8 cellular contexts compared by ENCODE assay signal in genomic region chr11:57336111-57336666, GRCh38. TPM values are rescaled to one million over a fixed set of nuclear protein-coding genes. Genes with fewer than 3 reads are reported as not detected.
DNase-seq lines count a peak whose midpoint lies in the region; ATAC-seq, FAIRE-seq and TF ChIP-seq lines count a peak whose summit lies in the region.

No MANE protein-coding gene starts in this region.

- FAIRE-seq in A549 (lab: Jason Lieb, UNC) = peak; percentile 74

- no peak for TF ChIP-seq RAD21 in A549 (conservative IDR thresholded peaks at IDR 0.05 in 1 of 2, IDR thresholded peaks at IDR 0.05 in 1 of 2)

- H3K27me3 ChIP-seq in kidney epithelial cell (ENCODE audit: control insufficient read depth, insufficient read depth, low read length) = peaks cover 6% of the 10 kb centered on the region
- H3K27me3 ChIP-seq in testis = no peaks in the 10 kb centered on the region

- TF ChIP-seq CTCF in A549 (IDR thresholded peaks at IDR 0.05) (no peak), kidney epithelial cell (IDR thresholded peaks at IDR 0.05; ENCODE audit: insufficient read depth, low read length, poor library complexity, severe bottlenecking) (no peak), testis (IDR thresholded peaks at IDR 0.05) (no peak)

- H3K9me3 Mint-ChIP-seq in activated naive CD4-positive, alpha-beta T cell treated with anti-CD3 and anti-CD28 coated beads, Interleukin-2, amount 50 U/mL, for 24 hours = no peaks in the 10 kb centered on the region

- intact Hi-C loops in testis (cut with DNase I; ENCODE audit: low total_unique reads) = no loop called here

- DNase-seq in A549 (ENCODE audit: low read depth in 1 of 2, low spot score in 1 of 2) = no peak
- DNase-seq in kidney epithelial cell (ENCODE audit: low read depth) = no peak
- DNase-seq in testis = no peak
- no peak for DNase-seq in mucosa of gallbladder (ENCODE audit: low spot score)
- DNase-seq in NCI-H1105 (lab: John Stamatoyannopoulos, UW) = no peak
- no peak for DNase-seq in RPMI8226

- peaks cover 34% of the 10 kb centered on the region for H3K4me1 Mint-ChIP-seq in activated naive CD4-positive, alpha-beta T cell treated with anti-CD3 and anti-CD28 coated beads, Interleukin-2, amount 50 U/mL, for 24 hours

- H3K27ac ChIP-seq in A549 = peak overlapping the region; percentile 95 to 99
- peak overlapping the region; percentile 87 to 91 for H3K27ac ChIP-seq in testis

- H3K4me1 ChIP-seq in A549 (peaks cover 18% of the 10 kb centered on the region), testis (peaks cover 9% of the 10 kb centered on the region)

- no peak for TF ChIP-seq EP300 in A549 (IDR thresholded peaks at IDR 0.05)

- CTCF ChIA-PET in A549 (lab: Yijun Ruan, JAX) = interaction anchor here (0.9 to 2.5 kb wide), 3 partner anchors 9 to 13 kb away, joined by 5 to 10 read pairs (median 8); no protein-coding TSS in a partner anchor

- peak overlapping the region; percentile 93 for H3K4me3 Mint-ChIP-seq in activated naive CD4-positive, alpha-beta T cell treated with anti-CD3 and anti-CD28 coated beads, Interleukin-2, amount 50 U/mL, for 24 hours

- ATAC-seq in A549 = peak in 1 of 2 experiments; percentile 7; a peak in 1 of 6 replicates
- ATAC-seq in HG02763 (IDR thresholded peaks at IDR 0.05; ENCODE audit: unreplicated experiment) = peak; percentile 2

- peaks cover 16% of the 10 kb centered on the region for H3K36me3 Mint-ChIP-seq in activated naive CD4-positive, alpha-beta T cell treated with anti-CD3 and anti-CD28 coated beads, Interleukin-2, amount 50 U/mL, for 24 hours

- no peak for TF ChIP-seq POLR2A in A549 (IDR thresholded peaks at IDR 0.05; ENCODE audit: low read length)
- no peak for TF ChIP-seq POLR2A in testis (IDR thresholded peaks at IDR 0.05)

- H3K36me3 ChIP-seq in kidney epithelial cell (ENCODE audit: control insufficient read depth, insufficient read depth, low read length) = no peaks in the 10 kb centered on the region
- H3K36me3 ChIP-seq in testis (ENCODE audit: low read depth, missing control alignments) = no peaks in the 10 kb centered on the region

- no peaks in the 10 kb centered on the region for H3K27me3 Mint-ChIP-seq in activated naive CD4-positive, alpha-beta T cell treated with anti-CD3 and anti-CD28 coated beads, Interleukin-2, amount 50 U/mL, for 24 hours

- WGBS in A549 (ENCODE audit: missing lambda C conversion rate) = 38% methylated on average over 12 of the region's 12 CpGs
- 9 to 15% methylated on average over 12 of the region's 12 CpGs for WGBS in testis, 2 donors

- POLR2A ChIA-PET in A549 (lab: Yijun Ruan, JAX) = interaction anchor here (1.0 to 2.5 kb wide), 7 partner anchors 9 to 405 kb away, joined by 3 to 35 read pairs (median 5); partner anchors contain the start of genes SELENOH and TNKS1BP1

- peak overlapping the region; percentile 100 for H3K27ac Mint-ChIP-seq in activated naive CD4-positive, alpha-beta T cell treated with anti-CD3 and anti-CD28 coated beads, Interleukin-2, amount 50 U/mL, for 24 hours

- H3K4me2 ChIP-seq in A549 = peak overlapping the region; percentile 99

- H3K9me3 ChIP-seq in A549 = no peaks in the 10 kb centered on the region
- H3K9me3 ChIP-seq in testis = no peaks in the 10 kb centered on the region

- H3K4me3 ChIP-seq in A549 (peak overlapping the region; percentile 81), kidney epithelial cell (ENCODE audit: low read depth, low read length) (peak overlapping the region; percentile 86), testis (peak overlapping the region; percentile 81 to 97)

TF ChIP-seq in A549, 52 proteins besides CTCF, POLR2A, EP300 and RAD21:
- TF ChIP-seq KDM1A (IDR thresholded peaks at IDR 0.05; ENCODE audit: low read depth) (no peak), ZC3H11A (IDR thresholded peaks at IDR 0.05) (no peak), MAFK (IDR thresholded peaks at IDR 0.05; ENCODE audit: partially characterized antibody) (no peak), ZNF302 (CRISPR knock-in tag; IDR thresholded peaks at IDR 0.05) (no peak)

RNA-seq across cellular contexts. Expression of gene SSRP1, which starts 0.5 kb away (rescaled TPM):
- 282 and 288 TPM in 2 replicates for polyA plus RNA-seq in A549 (2011; rRNA removed)
- polyA plus RNA-seq in A549 (2012; cell fraction: cytosol; rRNA removed) = 209 and 269 TPM in 2 replicates
- polyA plus RNA-seq in A549 (2012; cell fraction: nucleus; rRNA removed) = 245 and 266 TPM in 2 replicates
- polyA plus RNA-seq in A549 (2017; fragmentation: RNase III; extraction: RNeasy Plus Mini Kit Qiagen cat#74134 plus additional on column Dnase treatment) = 323 to 357 TPM (median 335 TPM) in 3 replicates
- polyA minus RNA-seq in A549 (2011; rRNA and poly(A)+ RNA removed) = 314 and 342 TPM in 2 replicates
- 129 and 156 TPM in 2 replicates for total RNA-seq in kidney epithelial cell
- total RNA-seq in testis = 100 to 1,000 TPM in 1 of 2 donors, 10 to 100 TPM in 1; 89.1 to 111 TPM
- 104 TPM for polyA plus RNA-seq in testis (ENCODE audit: insufficient read depth, low read depth, low replicate concordance)
- total RNA-seq in mucosa of gallbladder = 61.8 TPM

RNA-seq across cellular contexts. Expression of gene P2RX3, which starts 2.0 kb away (rescaled TPM):
- polyA plus RNA-seq in A549 (2011; rRNA removed) (0.36 and 0.37 TPM in 2 replicates), A549 (2017; fragmentation: RNase III; extraction: RNeasy Plus Mini Kit Qiagen cat#74134 plus additional on column Dnase treatment) (0.05 to 0.17 TPM in 2 of 3 replicates, not detected in the other), testis (ENCODE audit: insufficient read depth, low read depth, low replicate concordance) (8.5 TPM)
- polyA plus RNA-seq in A549 (2012; cell fraction: cytosol; rRNA removed) = 0.21 and 0.34 TPM in 2 replicates
- 0.17 and 0.23 TPM in 2 replicates for polyA plus RNA-seq in A549 (2012; cell fraction: nucleus; rRNA removed)
- polyA minus RNA-seq in A549 (2011; rRNA and poly(A)+ RNA removed) = 0.15 and 0.17 TPM in 2 replicates
- total RNA-seq in kidney epithelial cell (not detected in 2 replicates), testis (1 to 10 TPM; 2.5 to 3.3 TPM), mucosa of gallbladder (0.40 TPM)

RNA-seq across cellular contexts. Expression of gene TNKS1BP1, which starts 11.4 kb away (rescaled TPM):
- polyA plus RNA-seq in A549 (2011; rRNA removed) = 35.0 and 36.5 TPM in 2 replicates
- 23.5 and 25.3 TPM in 2 replicates for polyA plus RNA-seq in A549 (2012; cell fraction: cytosol; rRNA removed)
- polyA plus RNA-seq in A549 (2012; cell fraction: nucleus; rRNA removed) = 124 and 154 TPM in 2 replicates
- 46.2 to 54.5 TPM (median 53.1 TPM) in 3 replicates for polyA plus RNA-seq in A549 (2017; fragmentation: RNase III; extraction: RNeasy Plus Mini Kit Qiagen cat#74134 plus additional on column Dnase treatment)
- polyA minus RNA-seq in A549 (2011; rRNA and poly(A)+ RNA removed) = 44.9 and 52.6 TPM in 2 replicates
- 91.1 and 93.2 TPM in 2 replicates for total RNA-seq in kidney epithelial cell
- total RNA-seq in testis = 10 to 100 TPM; 85.2 to 99.4 TPM
- polyA plus RNA-seq in testis (ENCODE audit: insufficient read depth, low read depth, low replicate concordance) = 62.3 TPM
- total RNA-seq in mucosa of gallbladder = 226 TPM

RNA-seq across cellular contexts. Expression of gene PRG3, which starts 44.8 kb away (rescaled TPM):
- polyA plus RNA-seq in A549 (2011; rRNA removed) (not detected in 2 replicates), A549 (2017; fragmentation: RNase III; extraction: RNeasy Plus Mini Kit Qiagen cat#74134 plus additional on column Dnase treatment) (not detected in 3 replicates), testis (ENCODE audit: insufficient read depth, low read depth, low replicate concordance) (not detected)
- polyA plus RNA-seq in A549 (2012; cell fraction: cytosol; rRNA removed) = not detected in 2 replicates
- not detected in 2 replicates for polyA plus RNA-seq in A549 (2012; cell fraction: nucleus; rRNA removed)
- polyA minus RNA-seq in A549 (2011; rRNA and poly(A)+ RNA removed) = not detected in 2 replicates
- total RNA-seq in kidney epithelial cell (not detected in 2 replicates), testis (not detected), mucosa of gallbladder (not detected)

RNA-seq across cellular contexts. Expression of gene PRG2, which starts 54.3 kb away (rescaled TPM):
- polyA plus RNA-seq in A549 (2011; rRNA removed) (not detected in 2 replicates), A549 (2017; fragmentation: RNase III; extraction: RNeasy Plus Mini Kit Qiagen cat#74134 plus additional on column Dnase treatment) (not detected in 3 replicates), testis (ENCODE audit: insufficient read depth, low read depth, low replicate concordance) (not detected)
- polyA plus RNA-seq in A549 (2012; cell fraction: cytosol; rRNA removed) = 0.03 TPM in 1 of 2 replicates, not detected in the other
- 0.06 TPM in 1 of 2 replicates, not detected in the other for polyA plus RNA-seq in A549 (2012; cell fraction: nucleus; rRNA removed)
- polyA minus RNA-seq in A549 (2011; rRNA and poly(A)+ RNA removed) = not detected in 2 replicates
- total RNA-seq in kidney epithelial cell (0.33 TPM in 1 of 2 replicates, not detected in the other), testis (not detected), mucosa of gallbladder (0.26 TPM)
